ENCODE assay signal across 1 cellular context in the genomic region with DNA sequence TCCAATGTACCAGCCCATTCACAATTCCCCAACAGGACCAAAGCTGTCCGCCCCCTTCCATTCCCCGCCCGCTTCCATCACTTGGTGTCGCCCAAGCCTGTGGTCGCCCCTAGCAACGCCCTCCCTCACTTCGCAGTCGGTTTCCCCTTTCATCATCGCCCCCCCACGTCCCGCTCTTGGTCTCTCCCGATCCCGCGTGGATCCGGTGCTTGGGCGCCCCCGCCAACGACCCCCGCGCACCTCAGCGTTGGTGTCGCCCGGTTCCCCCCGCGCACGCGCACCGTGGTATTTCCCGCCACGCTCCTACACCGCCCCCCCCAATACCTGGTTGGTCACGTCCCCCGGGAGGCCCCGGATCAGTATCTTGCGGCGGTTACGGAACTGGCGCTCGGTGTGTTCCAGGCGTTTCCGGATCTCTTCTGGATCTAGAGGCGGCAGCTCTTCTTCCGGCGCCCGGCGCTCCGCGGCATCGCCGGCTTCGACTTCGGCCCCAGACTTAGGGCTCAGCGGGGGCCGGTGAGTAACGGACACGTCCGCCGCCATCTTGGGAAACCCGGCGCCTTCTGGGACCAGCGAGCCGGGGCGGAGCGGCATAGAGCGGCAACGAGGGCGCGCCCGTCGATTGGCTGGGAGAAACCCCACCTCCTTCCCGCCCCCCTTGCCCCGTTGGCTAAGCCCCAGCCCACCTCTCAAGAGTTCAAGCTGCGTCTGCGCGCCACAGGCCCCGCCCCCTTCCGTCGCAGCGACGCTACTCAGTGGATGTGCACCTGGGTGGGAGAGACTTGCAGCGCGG.
TF ChIP-seq lines count a peak whose summit lies in the region.

RAVER1 (minus strand) TSS at position 565 of the 793 bp plus-strand sequence; CDS start at position 543, 22 bp downstream.

TF ChIP-seq in HepG2, 621 proteins besides CTCF, POLR2A, EP300 and RAD21 (continued from another document and continues in another):
- TF ChIP-seq, protein P1, sequence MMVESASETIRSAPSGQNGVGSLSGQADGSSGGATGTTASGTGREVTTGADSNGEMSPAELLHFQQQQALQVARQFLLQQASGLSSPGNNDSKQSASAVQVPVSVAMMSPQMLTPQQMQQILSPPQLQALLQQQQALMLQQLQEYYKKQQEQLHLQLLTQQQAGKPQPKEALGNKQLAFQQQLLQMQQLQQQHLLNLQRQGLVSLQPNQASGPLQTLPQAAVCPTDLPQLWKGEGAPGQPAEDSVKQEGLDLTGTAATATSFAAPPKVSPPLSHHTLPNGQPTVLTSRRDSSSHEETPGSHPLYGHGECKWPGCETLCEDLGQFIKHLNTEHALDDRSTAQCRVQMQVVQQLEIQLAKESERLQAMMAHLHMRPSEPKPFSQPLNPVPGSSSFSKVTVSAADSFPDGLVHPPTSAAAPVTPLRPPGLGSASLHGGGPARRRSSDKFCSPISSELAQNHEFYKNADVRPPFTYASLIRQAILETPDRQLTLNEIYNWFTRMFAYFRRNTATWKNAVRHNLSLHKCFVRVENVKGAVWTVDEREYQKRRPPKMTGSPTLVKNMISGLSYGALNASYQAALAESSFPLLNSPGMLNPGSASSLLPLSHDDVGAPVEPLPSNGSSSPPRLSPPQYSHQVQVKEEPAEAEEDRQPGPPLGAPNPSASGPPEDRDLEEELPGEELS (CRISPR knock-in tag; IDR thresholded peaks at IDR 0.05), result no peak
- TF ChIP-seq E2F1 (CRISPR knock-in tag; IDR thresholded peaks at IDR 0.05) (peak; percentile 54; the same call in 1 of the 2 replicates), ZSCAN22 (CRISPR knock-in tag; IDR thresholded peaks at IDR 0.05) (no peak), MAX (IDR thresholded peaks at IDR 0.05) (peak; percentile 76), EED (CRISPR knock-in tag; IDR thresholded peaks at IDR 0.05) (0 out of 2 replicates have a peak, but pooled peaks have one; percentile 9), ZNF251 (CRISPR knock-in tag; IDR thresholded peaks at IDR 0.05) (no peak), PAF1 (CRISPR knock-in tag; IDR thresholded peaks at IDR 0.05) (no peak), ZNF30 (CRISPR knock-in tag; IDR thresholded peaks at IDR 0.05) (no peak; the same call in 1 of the 2 replicates), IRX3 (CRISPR knock-in tag; IDR thresholded peaks at IDR 0.05; ENCODE audit: borderline replicate concordance, low read depth) (no peak), HHEX (CRISPR knock-in tag; IDR thresholded peaks at IDR 0.05) (no peak), HDAC6 (IDR thresholded peaks at IDR 0.05; ENCODE audit: low read depth, low read length) (no peak), ZFP36 (IDR thresholded peaks at IDR 0.05; ENCODE audit: borderline replicate concordance, low read depth, low read length, partially characterized antibody) (no peak), PREB (CRISPR knock-in tag; IDR thresholded peaks at IDR 0.05) (no peak), SP5 (CRISPR knock-in tag; IDR thresholded peaks at IDR 0.05; ENCODE audit: borderline replicate concordance, low read depth) (no peak), MTF1 (CRISPR knock-in tag; IDR thresholded peaks at IDR 0.05) (no peak), SNAPC2 (CRISPR knock-in tag; IDR thresholded peaks at IDR 0.05) (no peak), SCMH1 (CRISPR knock-in tag; IDR thresholded peaks at IDR 0.05; ENCODE audit: borderline replicate concordance) (no peak), ARHGAP35 (CRISPR knock-in tag; IDR thresholded peaks at IDR 0.05; ENCODE audit: borderline replicate concordance) (no peak), BORCS8-MEF2B (CRISPR knock-in tag; IDR thresholded peaks at IDR 0.05) (no peak; the same call in none of the 2 replicates), SRSF4 (IDR thresholded peaks at IDR 0.05; ENCODE audit: low read depth, low read length, poor library complexity, severe bottlenecking) (no peak), ZNF580 (CRISPR knock-in tag; IDR thresholded peaks at IDR 0.05; ENCODE audit: borderline replicate concordance, low read depth) (no peak), TP53 (CRISPR knock-in tag; conservative IDR thresholded peaks at IDR 0.05) (no peak), ZNF496 (CRISPR knock-in tag; IDR thresholded peaks at IDR 0.05; ENCODE audit: insufficient replicate concordance) (no peak), SOX6 (IDR thresholded peaks at IDR 0.05) (no peak), SOX6 (CRISPR knock-in tag; IDR thresholded peaks at IDR 0.05) (no peak; the same call in 1 of the 2 replicates), YEATS2 (CRISPR knock-in tag; IDR thresholded peaks at IDR 0.05; ENCODE audit: borderline replicate concordance) (no peak), ZFP91 (CRISPR knock-in tag; IDR thresholded peaks at IDR 0.05; ENCODE audit: borderline replicate concordance) (peak; percentile 69), LBX2 (CRISPR knock-in tag; IDR thresholded peaks at IDR 0.05; ENCODE audit: borderline replicate concordance) (no peak), CBX1 (IDR thresholded peaks at IDR 0.05; ENCODE audit: low read depth) (no peak), ZNF18 (CRISPR knock-in tag; IDR thresholded peaks at IDR 0.05; ENCODE audit: insufficient replicate concordance) (no peak), PLRG1 (conservative IDR thresholded peaks at IDR 0.05) (no peak), CC2D1A (CRISPR knock-in tag; IDR thresholded peaks at IDR 0.05) (no peak), ZFP41 (CRISPR knock-in tag; IDR thresholded peaks at IDR 0.05; ENCODE audit: borderline replicate concordance) (no peak), MAFG (CRISPR knock-in tag; IDR thresholded peaks at IDR 0.05) (no peak), WIZ (CRISPR knock-in tag; IDR thresholded peaks at IDR 0.05) (no peak; the same call in 1 of the 2 replicates), ZNF607 (CRISPR knock-in tag; IDR thresholded peaks at IDR 0.05; ENCODE audit: borderline replicate concordance) (0 out of 2 replicates have a peak, but pooled peaks have one; percentile 59), ZNF33A (CRISPR knock-in tag; IDR thresholded peaks at IDR 0.05; ENCODE audit: borderline replicate concordance) (no peak), ZNF547 (CRISPR knock-in tag; IDR thresholded peaks at IDR 0.05) (no peak), ATF4 (CRISPR knock-in tag; IDR thresholded peaks at IDR 0.05) (peak in 1 of 2 experiments; percentile 28; a peak in 1 of 4 replicates), ZNF331 (CRISPR knock-in tag; IDR thresholded peaks at IDR 0.05) (no peak), GPN1 (CRISPR knock-in tag; IDR thresholded peaks at IDR 0.05; ENCODE audit: borderline replicate concordance) (no peak), FOSL2 (CRISPR knock-in tag; IDR thresholded peaks at IDR 0.05) (0 out of 2 replicates have a peak, but pooled peaks have one; percentile 32), SNRNP70 (IDR thresholded peaks at IDR 0.05; ENCODE audit: low read depth, low read length) (no peak), ZNF235 (CRISPR knock-in tag; IDR thresholded peaks at IDR 0.05; ENCODE audit: borderline replicate concordance) (0 out of 2 replicates have a peak, but pooled peaks have one; percentile 35), ZNF577 (CRISPR knock-in tag; IDR thresholded peaks at IDR 0.05; ENCODE audit: borderline replicate concordance, low read depth) (no peak), ZNF720 (CRISPR knock-in tag; IDR thresholded peaks at IDR 0.05) (no peak), ASH2L (IDR thresholded peaks at IDR 0.05; ENCODE audit: insufficient read length, low read depth, low read length) (peak; percentile 87), NFKBIZ (CRISPR knock-in tag; IDR thresholded peaks at IDR 0.05) (no peak), ZNF441 (CRISPR knock-in tag; IDR thresholded peaks at IDR 0.05; ENCODE audit: borderline replicate concordance) (no peak)
- TF ChIP-seq, protein P2, sequence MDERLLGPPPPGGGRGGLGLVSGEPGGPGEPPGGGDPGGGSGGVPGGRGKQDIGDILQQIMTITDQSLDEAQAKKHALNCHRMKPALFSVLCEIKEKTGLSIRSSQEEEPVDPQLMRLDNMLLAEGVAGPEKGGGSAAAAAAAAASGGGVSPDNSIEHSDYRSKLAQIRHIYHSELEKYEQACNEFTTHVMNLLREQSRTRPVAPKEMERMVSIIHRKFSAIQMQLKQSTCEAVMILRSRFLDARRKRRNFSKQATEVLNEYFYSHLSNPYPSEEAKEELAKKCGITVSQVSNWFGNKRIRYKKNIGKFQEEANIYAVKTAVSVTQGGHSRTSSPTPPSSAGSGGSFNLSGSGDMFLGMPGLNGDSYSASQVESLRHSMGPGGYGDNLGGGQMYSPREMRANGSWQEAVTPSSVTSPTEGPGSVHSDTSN (CRISPR knock-in tag; IDR thresholded peaks at IDR 0.05), result no peak
- TF ChIP-seq, protein P3, sequence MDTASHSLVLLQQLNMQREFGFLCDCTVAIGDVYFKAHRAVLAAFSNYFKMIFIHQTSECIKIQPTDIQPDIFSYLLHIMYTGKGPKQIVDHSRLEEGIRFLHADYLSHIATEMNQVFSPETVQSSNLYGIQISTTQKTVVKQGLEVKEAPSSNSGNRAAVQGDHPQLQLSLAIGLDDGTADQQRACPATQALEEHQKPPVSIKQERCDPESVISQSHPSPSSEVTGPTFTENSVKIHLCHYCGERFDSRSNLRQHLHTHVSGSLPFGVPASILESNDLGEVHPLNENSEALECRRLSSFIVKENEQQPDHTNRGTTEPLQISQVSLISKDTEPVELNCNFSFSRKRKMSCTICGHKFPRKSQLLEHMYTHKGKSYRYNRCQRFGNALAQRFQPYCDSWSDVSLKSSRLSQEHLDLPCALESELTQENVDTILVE (CRISPR knock-in tag; IDR thresholded peaks at IDR 0.05), result peak; percentile 65; the same call in 1 of the 2 replicates
- TF ChIP-seq, protein P4, sequence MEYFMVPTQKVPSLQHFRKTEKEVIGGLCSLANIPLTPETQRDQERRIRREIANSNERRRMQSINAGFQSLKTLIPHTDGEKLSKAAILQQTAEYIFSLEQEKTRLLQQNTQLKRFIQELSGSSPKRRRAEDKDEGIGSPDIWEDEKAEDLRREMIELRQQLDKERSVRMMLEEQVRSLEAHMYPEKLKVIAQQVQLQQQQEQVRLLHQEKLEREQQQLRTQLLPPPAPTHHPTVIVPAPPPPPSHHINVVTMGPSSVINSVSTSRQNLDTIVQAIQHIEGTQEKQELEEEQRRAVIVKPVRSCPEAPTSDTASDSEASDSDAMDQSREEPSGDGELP (IDR thresholded peaks at IDR 0.05; ENCODE audit: borderline replicate concordance, low read depth), result no peak
- TF ChIP-seq, protein P5, sequence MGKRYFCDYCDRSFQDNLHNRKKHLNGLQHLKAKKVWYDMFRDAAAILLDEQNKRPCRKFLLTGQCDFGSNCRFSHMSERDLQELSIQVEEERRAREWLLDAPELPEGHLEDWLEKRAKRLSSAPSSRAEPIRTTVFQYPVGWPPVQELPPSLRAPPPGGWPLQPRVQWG (CRISPR knock-in tag; IDR thresholded peaks at IDR 0.05; ENCODE audit: borderline replicate concordance, low read depth), result no peak
